In genomic region chr11:1661454-1662269, GRCh38 we compare ENCODE assay signal across 1 cellular context.
A peak's percentile ranks its signal among the peaks of the same experiment; 100 is the strongest.
TF ChIP-seq lines count a peak whose summit lies in the region.

No MANE protein-coding gene starts in this region.

TF ChIP-seq in HepG2, 621 proteins besides CTCF, POLR2A, EP300 and RAD21 (continues in another document):
- TF ChIP-seq PAF1 (CRISPR knock-in tag; IDR thresholded peaks at IDR 0.05): peak; percentile 54; the same call in 1 of the 2 replicates
- peak; percentile 93 for TF ChIP-seq RXRA (CRISPR knock-in tag; IDR thresholded peaks at IDR 0.05)
- TF ChIP-seq NR2C2 (CRISPR knock-in tag; IDR thresholded peaks at IDR 0.05; ENCODE audit: borderline replicate concordance): peak; percentile 50; the same call in 1 of the 2 replicates
- peak; percentile 48; the same call in 1 of the 2 replicates for TF ChIP-seq ZNF800 (CRISPR knock-in tag; IDR thresholded peaks at IDR 0.05)
- TF ChIP-seq PATZ1 (CRISPR knock-in tag; IDR thresholded peaks at IDR 0.05): peak; percentile 87
- TF ChIP-seq FOXK1 (CRISPR knock-in tag; IDR thresholded peaks at IDR 0.05; ENCODE audit: borderline replicate concordance, low read depth): peak; percentile 60; the same call in 1 of the 2 replicates
- TF ChIP-seq RARA (CRISPR knock-in tag; IDR thresholded peaks at IDR 0.05): peak; percentile 92
- TF ChIP-seq HNF4A (CRISPR knock-in tag; IDR thresholded peaks at IDR 0.05): peak; percentile 96
- TF ChIP-seq FOXP4 (CRISPR knock-in tag; IDR thresholded peaks at IDR 0.05): peak; percentile 89
- TF ChIP-seq ZNF629 (CRISPR knock-in tag; conservative IDR thresholded peaks at IDR 0.05): peak; percentile 33; the same call in 1 of the 2 replicates
- peak; percentile 63 for TF ChIP-seq MAFF (IDR thresholded peaks at IDR 0.05; ENCODE audit: low read depth, low read length)
- peak; percentile 99 for TF ChIP-seq NCOA1 (CRISPR knock-in tag; IDR thresholded peaks at IDR 0.05)
- peak; percentile 96 for TF ChIP-seq NCOA2 (CRISPR knock-in tag; IDR thresholded peaks at IDR 0.05)
- TF ChIP-seq GABPB1 (CRISPR knock-in tag; IDR thresholded peaks at IDR 0.05): peak; percentile 72
- 0 out of 2 replicates have a peak, but pooled peaks have one; percentile 35 for TF ChIP-seq POGK (CRISPR knock-in tag; conservative IDR thresholded peaks at IDR 0.05)
- TF ChIP-seq CBFB (CRISPR knock-in tag; IDR thresholded peaks at IDR 0.05): peak; percentile 78
- 0 out of 2 replicates have a peak, but pooled peaks have one; percentile 32 for TF ChIP-seq NKX3-1 (CRISPR knock-in tag; IDR thresholded peaks at IDR 0.05)
- TF ChIP-seq THRA (CRISPR knock-in tag; IDR thresholded peaks at IDR 0.05; ENCODE audit: borderline replicate concordance): peak; percentile 87
- TF ChIP-seq ZNF501 (CRISPR knock-in tag; IDR thresholded peaks at IDR 0.05): 0 out of 2 replicates have a peak, but pooled peaks have one; percentile 34
- TF ChIP-seq MIER2 (CRISPR knock-in tag; IDR thresholded peaks at IDR 0.05): 0 out of 2 replicates have a peak, but pooled peaks have one; percentile 18
- peak; percentile 46 for TF ChIP-seq ZFY (CRISPR knock-in tag; IDR thresholded peaks at IDR 0.05)
- TF ChIP-seq FOXA3 (CRISPR knock-in tag; IDR thresholded peaks at IDR 0.05): peak; percentile 87
- peak; percentile 87 for TF ChIP-seq ZBTB7A (CRISPR knock-in tag; IDR thresholded peaks at IDR 0.05)
- 0 out of 2 replicates have a peak, but pooled peaks have one; percentile 25 for TF ChIP-seq GATAD1 (CRISPR knock-in tag; IDR thresholded peaks at IDR 0.05)
- TF ChIP-seq MED13 (CRISPR knock-in tag; IDR thresholded peaks at IDR 0.05): peak; percentile 99
- TF ChIP-seq MEIS2 (CRISPR knock-in tag; IDR thresholded peaks at IDR 0.05): peak; percentile 94
- peak; percentile 84 for TF ChIP-seq IRF2 (CRISPR knock-in tag; IDR thresholded peaks at IDR 0.05)
- peak; percentile 44; the same call in 1 of the 2 replicates for TF ChIP-seq DR1 (CRISPR knock-in tag; IDR thresholded peaks at IDR 0.05)
- peak; percentile 91 for TF ChIP-seq TFE3 (CRISPR knock-in tag; IDR thresholded peaks at IDR 0.05)
- peak; percentile 96 for TF ChIP-seq AFF4 (CRISPR knock-in tag; IDR thresholded peaks at IDR 0.05)
- TF ChIP-seq MEF2D (CRISPR knock-in tag; IDR thresholded peaks at IDR 0.05): 0 out of 2 replicates have a peak, but pooled peaks have one; percentile 24
- TF ChIP-seq GATAD2A (CRISPR knock-in tag; IDR thresholded peaks at IDR 0.05): peak; percentile 91
- TF ChIP-seq ONECUT2 (CRISPR knock-in tag; IDR thresholded peaks at IDR 0.05): 0 out of 2 replicates have a peak, but pooled peaks have one; percentile 41
- TF ChIP-seq HOXA3 (CRISPR knock-in tag; IDR thresholded peaks at IDR 0.05): peak; percentile 85
- TF ChIP-seq TARDBP (CRISPR knock-in tag; IDR thresholded peaks at IDR 0.05): peak; percentile 71; the same call in 1 of the 2 replicates
- TF ChIP-seq IRF9 (CRISPR knock-in tag; IDR thresholded peaks at IDR 0.05; ENCODE audit: borderline replicate concordance): 0 out of 2 replicates have a peak, but pooled peaks have one; percentile 41
- TF ChIP-seq HMG20A (CRISPR knock-in tag; IDR thresholded peaks at IDR 0.05; ENCODE audit: borderline replicate concordance): peak; percentile 74; the same call in 1 of the 2 replicates
- peak; percentile 75; the same call in 1 of the 2 replicates for TF ChIP-seq TFAP4 (IDR thresholded peaks at IDR 0.05; ENCODE audit: borderline replicate concordance, low read depth)
- TF ChIP-seq ZBTB26 (CRISPR knock-in tag; IDR thresholded peaks at IDR 0.05; ENCODE audit: borderline replicate concordance): 0 out of 2 replicates have a peak, but pooled peaks have one; percentile 31
- TF ChIP-seq ELF1 (CRISPR knock-in tag; IDR thresholded peaks at IDR 0.05): peak; percentile 38; the same call in 1 of the 2 replicates
- TF ChIP-seq THAP11 (CRISPR knock-in tag; IDR thresholded peaks at IDR 0.05): peak; percentile 58; the same call in 1 of the 2 replicates
- TF ChIP-seq FOXO1 (CRISPR knock-in tag; IDR thresholded peaks at IDR 0.05): peak; percentile 98
- peak; percentile 42; the same call in 1 of the 2 replicates for TF ChIP-seq BHLHE40 (IDR thresholded peaks at IDR 0.05; ENCODE audit: low read length)
- TF ChIP-seq HNRNPL (IDR thresholded peaks at IDR 0.05; ENCODE audit: low read depth, low read length): peak; percentile 88
- 0 out of 2 replicates have a peak, but pooled peaks have one; percentile 33 for TF ChIP-seq ESRRA (CRISPR knock-in tag; IDR thresholded peaks at IDR 0.05; ENCODE audit: low read depth)
